ENCODE assay signal across 19 cellular contexts in the genomic region with DNA sequence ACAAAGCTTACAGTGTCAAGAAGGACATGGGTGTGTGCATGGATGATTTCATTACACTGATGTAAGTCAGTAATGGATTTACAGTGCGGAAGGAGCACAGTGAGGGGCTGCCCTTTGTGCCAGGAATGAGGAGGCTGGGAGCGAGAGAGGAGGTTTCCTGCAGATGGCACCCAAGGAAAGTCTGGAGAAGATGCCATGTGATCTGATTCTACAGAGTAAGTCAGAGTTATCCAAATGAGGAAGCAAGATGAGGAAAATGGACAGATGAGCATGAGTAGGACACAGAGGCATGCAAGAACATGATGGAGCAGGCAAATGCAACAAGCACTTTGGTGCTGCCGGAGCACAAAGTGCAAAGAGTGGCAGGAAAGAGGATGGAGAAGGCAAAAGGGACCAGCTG.
"Had no signal": no experiment of that assay in that cellular context is flagged by ENCODE, and none has a peak within 500 bp of the region (broad histone marks: within the 10 kb centered on the region; RNA-seq: fewer than 3 reads in every experiment).

No MANE protein-coding gene starts in this region.

- H3K27ac Mint-ChIP-seq: activated naive CD4-positive, alpha-beta T cell treated with anti-CD3 and anti-CD28 coated beads, Interleukin-2, amount 50 U/mL, for 24 hours; activated T-cell treated with anti-CD3 and anti-CD28 coated beads, Interleukin-2, amount 50 U/mL, for 24 hours; nephron progenitor cell; stimulated activated naive CD8-positive, alpha-beta T cell treated with anti-CD3 and anti-CD28 coated beads, Interleukin-15, amount 100 ng/mL, for 72 hours had no signal

- ATAC-seq: psoas muscle; sciatic nerve; SK-N-SH treated with all-trans-retinoic acid at 6 μM for 48 hours; stimulated activated naive CD8-positive, alpha-beta T cell treated with anti-CD3 and anti-CD28 coated beads, Interleukin-15, amount 100 ng/mL, for 72 hours had no signal

- H3K36me3 Mint-ChIP-seq: activated naive CD4-positive, alpha-beta T cell treated with anti-CD3 and anti-CD28 coated beads, Interleukin-2, amount 50 U/mL, for 24 hours had no signal

- H3K4me3 Mint-ChIP-seq: activated naive CD4-positive, alpha-beta T cell treated with anti-CD3 and anti-CD28 coated beads, Interleukin-2, amount 50 U/mL, for 24 hours; activated T-cell treated with anti-CD3 and anti-CD28 coated beads, Interleukin-2, amount 50 U/mL, for 24 hours; nephron progenitor cell; stimulated activated naive CD8-positive, alpha-beta T cell treated with anti-CD3 and anti-CD28 coated beads, Interleukin-15, amount 100 ng/mL, for 72 hours had no signal

- H3K9me3 ChIP-seq: adrenal gland, psoas muscle, spleen, thoracic aorta had no signal

- H3K36me3 ChIP-seq: adrenal gland, spleen, thoracic aorta had no signal

- H3K4me1 ChIP-seq: adrenal gland, psoas muscle had no signal

- H3K27me3 Mint-ChIP-seq: activated naive CD4-positive, alpha-beta T cell treated with anti-CD3 and anti-CD28 coated beads, Interleukin-2, amount 50 U/mL, for 24 hours; activated T-cell treated with anti-CD3 and anti-CD28 coated beads, Interleukin-2, amount 50 U/mL, for 24 hours had no signal

- DNase-seq: activated CD4-positive, alpha-beta T cell treated with anti-CD3 and anti-CD28 coated beads for 1 hour; activated CD4-positive, alpha-beta T cell treated with anti-CD3 and anti-CD28 coated beads, Interleukin-2, amount 50 U/mL, for 48 hours; activated effector memory CD4-positive, alpha-beta T cell treated with anti-CD3 and anti-CD28 coated beads, Interleukin-2, amount 50 U/mL, for 16 hours; activated T-cell treated with anti-CD3 and anti-CD28 coated beads, Interleukin-2, amount 50 U/mL, for 24 hours; adrenal gland; central memory CD4-positive, alpha-beta T cell; effector memory CD4-positive, alpha-beta T cell; kidney; mesendoderm; nephron progenitor cell; psoas muscle; spleen; stimulated activated naive CD8-positive, alpha-beta T cell treated with anti-CD3 and anti-CD28 coated beads, Interleukin-15, amount 100 ng/mL, for 72 hours; T-helper 1 cell; T1000 had no signal

- H3K9me3 Mint-ChIP-seq: activated naive CD4-positive, alpha-beta T cell treated with anti-CD3 and anti-CD28 coated beads, Interleukin-2, amount 50 U/mL, for 24 hours; activated T-cell treated with anti-CD3 and anti-CD28 coated beads, Interleukin-2, amount 50 U/mL, for 24 hours; nephron progenitor cell; stimulated activated naive CD8-positive, alpha-beta T cell treated with anti-CD3 and anti-CD28 coated beads, Interleukin-15, amount 100 ng/mL, for 72 hours had no signal

- H3K27ac ChIP-seq: adrenal gland, psoas muscle, spleen, thoracic aorta had no signal

- H3K4me3 ChIP-seq: adrenal gland, psoas muscle, spleen, thoracic aorta had no signal

- H3K27me3 ChIP-seq: adrenal gland had no signal
